ENCODE assay signal across 10 cellular contexts in genomic region chr1:54274448-54274847, GRCh38.
DNase-seq lines count a peak whose midpoint lies in the region; ATAC-seq and TF ChIP-seq lines count a peak whose summit lies in the region.
"Had no signal": no experiment of that assay in that cellular context is flagged by ENCODE, and none has a peak within 500 bp of the region (broad histone marks: within the 10 kb centered on the region; RNA-seq: fewer than 3 reads in every experiment).

No MANE protein-coding gene starts in this region.

- H3K4me3 ChIP-seq in right lobe of liver = peak overlapping the region; percentile 18 to 33 (median 24)
- no peak overlapping the region for H3K4me3 ChIP-seq in subcutaneous abdominal adipose tissue (ENCODE audit: low read depth in 1 of 5, low read length in 5 of 5)

- peak; percentile 24 for TF ChIP-seq POLR2A in right lobe of liver (IDR thresholded peaks at IDR 0.05)

- no peaks in the 10 kb centered on the region for H3K27me3 Mint-ChIP-seq in activated T-cell treated with anti-CD3 and anti-CD28 coated beads, Interleukin-2, amount 50 U/mL, for 4 hours (ENCODE audit: low read depth)

- H3K27ac ChIP-seq in angular gyrus (ENCODE audit: low read depth, low read length) (peak overlapping the region; percentile 67), right lobe of liver (peak overlapping the region; percentile 92 to 98 (median 98)), subcutaneous abdominal adipose tissue (ENCODE audit: low read depth, low read length) (peak overlapping the region; percentile 91)

- H3K4me1 ChIP-seq in right lobe of liver (peaks cover 0 to 82% (median 35%) of the 10 kb centered on the region in 4 donors), subcutaneous abdominal adipose tissue (ENCODE audit: control insufficient read depth in 5 of 5, insufficient read depth in 5 of 5, low read length in 5 of 5) (peaks cover 29 to 83% (median 72%) of the 10 kb centered on the region in 5 donors)

- ATAC-seq in right lobe of liver (peak; percentile 16 to 28 (median 22)), HG02870 (IDR thresholded peaks at IDR 0.05; ENCODE audit: unreplicated experiment) (no peak)
- ATAC-seq in activated T-cell treated with anti-CD3 and anti-CD28 coated beads, Interleukin-2, amount 50 U/mL, for 4 hours = no peak

- no peak overlapping the region for H3K4me3 Mint-ChIP-seq in activated T-cell treated with anti-CD3 and anti-CD28 coated beads, Interleukin-2, amount 50 U/mL, for 4 hours

- H3K27me3 ChIP-seq in right lobe of liver = no peaks in the 10 kb centered on the region
- H3K27me3 ChIP-seq in subcutaneous abdominal adipose tissue (ENCODE audit: control insufficient read depth in 5 of 5, insufficient read depth in 4 of 5, low read length in 5 of 5) = no peaks in the 10 kb centered on the region

- H3K36me3 Mint-ChIP-seq in activated T-cell treated with anti-CD3 and anti-CD28 coated beads, Interleukin-2, amount 50 U/mL, for 4 hours (ENCODE audit: insufficient read depth) = peaks cover 3% of the 10 kb centered on the region

- H3K36me3 ChIP-seq in right lobe of liver (no peaks in the 10 kb centered on the region), subcutaneous abdominal adipose tissue (ENCODE audit: control insufficient read depth in 5 of 5, insufficient read depth in 5 of 5, low read length in 5 of 5) (peaks cover 0 to 2% (median 0%) of the 10 kb centered on the region in 5 donors)

- intact Hi-C loops in right lobe of liver (cut with DNase I) = loop anchor here in 1 of 2 donors (5.0 kb wide), 1 partner anchor 133 kb away; the partner anchor contains the start of gene SSBP3

- 37% methylated on average over 2 of the region's 8 CpGs for WGBS in right lobe of liver (ENCODE audit: insufficient coverage, low coverage, low lambda C conversion rate, missing lambda C conversion rate)

- H3K4me1 Mint-ChIP-seq in activated T-cell treated with anti-CD3 and anti-CD28 coated beads, Interleukin-2, amount 50 U/mL, for 4 hours (ENCODE audit: low read depth) = peaks cover 18% of the 10 kb centered on the region

- TF ChIP-seq CTCF in right lobe of liver (IDR thresholded peaks at IDR 0.05) = peak; percentile 5 to 41 (median 27)
- no peak for TF ChIP-seq CTCF in GM20000 (IDR thresholded peaks at IDR 0.05; ENCODE audit: extremely low read depth, missing control alignments)

- DNase-seq in NCI-H2107 treated with DMSO at 0.1 percent for 48 hours (lab: John Stamatoyannopoulos, UW; ENCODE audit: unreplicated experiment) (peak; percentile 8), NCI-H2107 (lab: John Stamatoyannopoulos, UW) (no peak), right lobe of liver (peak; percentile 63 to 79 (median 70)), GM20000 (ENCODE audit: low spot score) (no peak)
- no peak for DNase-seq in activated T-cell treated with anti-CD3 and anti-CD28 coated beads, Interleukin-2, amount 50 U/mL, for 4 hours
- DNase-seq: 8988T; stimulated activated CD4-positive, alpha-beta T cell treated with anti-CD3 and anti-CD28 coated beads, Interleukin-15, amount 100 ng/mL, for 24 hours had no signal

- peak overlapping the region in 4 of 5 donors; percentile 26 to 71 (median 47) for H3K9ac ChIP-seq in subcutaneous abdominal adipose tissue (ENCODE audit: low read length in 5 of 5)

- H3K9me3 ChIP-seq in right lobe of liver (no peaks in the 10 kb centered on the region), subcutaneous abdominal adipose tissue (ENCODE audit: control insufficient read depth in 5 of 5, low read length in 5 of 5) (no peaks in the 10 kb centered on the region)

- no peaks in the 10 kb centered on the region for H3K9me3 Mint-ChIP-seq in activated T-cell treated with anti-CD3 and anti-CD28 coated beads, Interleukin-2, amount 50 U/mL, for 4 hours

Comparison
In these comparisons a context has a peak if more than half of its experiments do, and no peak if none do; other contexts are left out.
1. DNase-seq: peak in NCI-H2107 treated with DMSO at 0.1 percent for 48 hours (single experiment) and right lobe of liver (3 of 3); none in NCI-H2107 (single experiment), GM20000 (single experiment) and activated T-cell treated with anti-CD3 and anti-CD28 coated beads, Interleukin-2, amount 50 U/mL, for 4 hours (single experiment).
2. ATAC-seq: peak in right lobe of liver (4 of 4); none in activated T-cell treated with anti-CD3 and anti-CD28 coated beads, Interleukin-2, amount 50 U/mL, for 4 hours (0 of 2) and HG02870 (single experiment).
3. H3K4me3 ChIP-seq: peak in right lobe of liver (3 of 3); none in subcutaneous abdominal adipose tissue (0 of 5).
4. Peak in every context shown above with its lines, with median percentiles within 50 percentile points of each other: H3K27ac ChIP-seq.